28 cellular contexts compared by ENCODE assay signal in genomic region chr10:63323930-63324854, GRCh38.
"Had no signal": no experiment of that assay in that cellular context is flagged by ENCODE, and none has a peak within 500 bp of the region (broad histone marks: within the 10 kb centered on the region; RNA-seq: fewer than 3 reads in every experiment).

No MANE protein-coding gene starts in this region.

- H3K4me3 ChIP-seq: ascending aorta, body of pancreas, MG63 had no signal

- ATAC-seq: activated CD8-positive, alpha-beta memory T cell treated with anti-CD3 and anti-CD28 coated beads, Interleukin-2, amount 10 ng/mL, durations not matched to agents 7 days and 5 days; activated naive CD4-positive, alpha-beta T cell treated with anti-CD3 and anti-CD28 coated beads, Interleukin-2, amount 50 U/mL, for 72 hours; activated naive CD8-positive, alpha-beta T cell treated with anti-CD3 and anti-CD28 coated beads, Interleukin-2, amount 50 U/mL, for 24 hours; body of pancreas; PC-3; T-helper 17 cell had no signal

- H3K4me1 ChIP-seq: ascending aorta, body of pancreas had no signal

- H3K27me3 ChIP-seq: ascending aorta, body of pancreas, MG63 had no signal

- H3K9me3 ChIP-seq: ascending aorta, body of pancreas, MG63 had no signal

- H3K27ac ChIP-seq: ascending aorta, body of pancreas, KMS-11 had no signal

- DNase-seq: activated CD4-positive, alpha-beta T cell treated with anti-CD3 and anti-CD28 coated beads for 48 hours; activated CD4-positive, alpha-beta T cell treated with anti-CD3 and anti-CD28 coated beads, Interleukin-2, amount 50 U/mL, for 4 hours; activated CD4-positive, CD25-positive, alpha-beta regulatory T cell treated with anti-CD3 and anti-CD28 coated beads, Interleukin-2, amount 50 U/mL, for 72 hours; activated CD8-positive, alpha-beta memory T cell treated with anti-CD3 and anti-CD28 coated beads, Interleukin-2, amount 10 ng/mL, durations not matched to agents 7 days and 5 days; activated effector memory CD4-positive, alpha-beta T cell treated with Interleukin-2 at 50 U/mL for 16 hours; activated naive CD4-positive, alpha-beta T cell; activated naive CD8-positive, alpha-beta T cell treated with anti-CD3 and anti-CD28 coated beads, Interleukin-2, amount 50 U/mL, for 24 hours; activated T-cell treated with anti-CD3 and anti-CD28 coated beads, Interleukin-2, amount 50 U/mL, for 24 hours; amniotic stem cell; body of pancreas; MG63; MV-4-11; NCI-H1105; NCI-H1436 treated with DMSO at 0.1 percent for 48 hours; NCI-H187; NCI-H2081; NCI-H446; NCI-H524; PC-3; SHP77 treated with DMSO at 0.1 percent for 48 hours; T-helper 17 cell; T-helper 9 cell had no signal

- FAIRE-seq: bronchial epithelial cell, RCC 7860, TTC549 had no signal

- H3K36me3 ChIP-seq: ascending aorta, MG63 had no signal
